ENCODE assay signal across 33 cellular contexts in the genomic region with DNA sequence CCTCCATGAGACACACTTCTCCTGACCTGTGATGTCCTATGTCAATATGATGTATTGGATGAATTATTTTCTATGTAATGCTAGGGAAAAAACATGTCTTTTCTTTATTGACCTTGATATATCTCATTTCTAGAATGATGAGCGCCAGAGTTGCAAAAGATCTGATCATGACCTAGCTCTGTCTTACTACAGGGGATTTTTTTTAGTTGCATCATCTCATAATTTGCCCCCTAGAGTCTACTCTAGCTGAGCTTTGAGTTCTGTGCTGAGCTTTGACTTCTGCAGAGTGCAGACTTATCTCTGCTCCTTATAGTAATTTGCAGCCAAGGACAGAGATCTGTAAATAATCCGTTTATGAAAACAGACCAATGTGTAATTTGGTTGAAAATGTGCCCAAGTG.
"Had no signal": no experiment of that assay in that cellular context is flagged by ENCODE, and none has a peak within 500 bp of the region (broad histone marks: within the 10 kb centered on the region; RNA-seq: fewer than 3 reads in every experiment).

No MANE protein-coding gene starts in this region.

- H3K4me3 ChIP-seq: adrenal gland, ascending aorta, body of pancreas, breast epithelium, cardiac muscle cell had no signal

- H3K4me1 ChIP-seq: adrenal gland, ascending aorta, breast epithelium had no signal

- FAIRE-seq: astrocyte, bronchial epithelial cell, colon had no signal

- DNase-seq: activated effector memory CD4-positive, alpha-beta T cell treated with anti-CD3 and anti-CD28 coated beads, Interleukin-2, amount 50 U/mL, for 16 hours; activated effector memory CD4-positive, alpha-beta T cell treated with Interleukin-2 at 50 U/mL for 16 hours; activated gamma-delta T cell; activated gamma-delta T cell treated with Interleukin-2 at 50 U/mL for 16 hours; activated naive CD4-positive, alpha-beta T cell; activated naive CD4-positive, alpha-beta T cell treated with anti-CD3 and anti-CD28 coated beads for 36 hours; activated naive CD4-positive, alpha-beta T cell treated with anti-CD3 and anti-CD28 coated beads, Interleukin-2, amount 10 ng/mL, durations not matched to agents 7 days and 5 days; activated naive CD4-positive, alpha-beta T cell treated with anti-CD3 and anti-CD28 coated beads, Interleukin-2, amount 50 U/mL, for 16 hours; activated naive CD4-positive, alpha-beta T cell treated with Interleukin-2 at 50 U/mL for 16 hours; activated naive CD8-positive, alpha-beta T cell treated with anti-CD3 and anti-CD28 coated beads for 36 hours; activated naive CD8-positive, alpha-beta T cell treated with anti-CD3 and anti-CD28 coated beads, Interleukin-2, amount 10 ng/mL, durations not matched to agents 7 days and 5 days; activated naive CD8-positive, alpha-beta T cell treated with anti-CD3 and anti-CD28 coated beads, Interleukin-2, amount 50 U/mL, for 24 hours; activated T-cell treated with anti-CD3 and anti-CD28 coated beads, Interleukin-2, amount 50 U/mL, for 4 hours; activated T-cell treated with anti-CD3 and anti-CD28 coated beads, Interleukin-2, amount 50 U/mL, for 48 hours; activated T-cell treated with anti-CD3 and anti-CD28 coated beads, Interleukin-2, amount 50 U/mL, for 72 hours; adrenal gland; amniotic stem cell; amygdala; anterior cingulate cortex; aorta; body of pancreas; brain microvascular endothelial cell; caudate nucleus; central memory CD4-positive, alpha-beta T cell; cerebellar nuclear complex had no signal

- H3K9me3 ChIP-seq: adrenal gland, ascending aorta, body of pancreas, breast epithelium had no signal

- H3K36me3 ChIP-seq: adrenal gland, ascending aorta, brain microvascular endothelial cell, breast epithelium, cardiac muscle cell had no signal

- H3K27me3 ChIP-seq: adrenal gland, ascending aorta, body of pancreas, brain microvascular endothelial cell, breast epithelium, cardiac muscle cell had no signal

- ATAC-seq: activated naive CD4-positive, alpha-beta T cell treated with anti-CD3 and anti-CD28 coated beads, Interleukin-2, amount 50 U/mL, for 72 hours; activated naive CD8-positive, alpha-beta T cell treated with anti-CD3 and anti-CD28 coated beads, Interleukin-2, amount 50 U/mL, for 24 hours; activated T-cell treated with anti-CD3 and anti-CD28 coated beads, Interleukin-2, amount 50 U/mL, for 4 hours; activated T-cell treated with anti-CD3 and anti-CD28 coated beads, Interleukin-2, amount 50 U/mL, for 72 hours; activated T-helper 17 cell treated with anti-CD3 and anti-CD28 coated beads, Interleukin-2, amount 50 U/mL, for 72 hours; body of pancreas had no signal

- H3K27ac ChIP-seq: adrenal gland, ascending aorta, body of pancreas, brain microvascular endothelial cell, breast epithelium, cardiac muscle cell had no signal
